In genomic region chr12:57323402-57323801, GRCh38 we compare ENCODE assay signal across 18 cellular contexts.
DNase-seq lines count a peak whose midpoint lies in the region; ATAC-seq, FAIRE-seq and TF ChIP-seq lines count a peak whose summit lies in the region.
"Had no signal": no experiment of that assay in that cellular context is flagged by ENCODE, and none has a peak within 500 bp of the region (broad histone marks: within the 10 kb centered on the region; RNA-seq: fewer than 3 reads in every experiment).

No MANE protein-coding gene starts in this region.

- H3K4me2 ChIP-seq in hepatocyte: no peak overlapping the region
- H3K4me2 ChIP-seq in GM23338: no peak overlapping the region

- H3K27ac ChIP-seq in SK-N-MC: 0 out of 2 replicates have a peak overlapping the region, but pooled peaks have one; percentile 11
- peak overlapping the region; percentile 13 to 55 for H3K27ac ChIP-seq in prostate gland
- no peak overlapping the region for H3K27ac ChIP-seq in hepatocyte
- no peak overlapping the region for H3K27ac ChIP-seq in GM23338 (ENCODE audit: low read depth)
- H3K27ac ChIP-seq: GM23248 had no signal

- in situ Hi-C loops in G401 (cut with HindIII; ENCODE audit: low sequenced_read_pairs): no loop called here

- no peak overlapping the region for H2AFZ ChIP-seq in hepatocyte
- no peak overlapping the region for H2AFZ ChIP-seq in GM23338
- H2AFZ ChIP-seq: GM23248 had no signal

- H3K4me1 ChIP-seq in prostate gland (replicated peaks) (no peaks in the 10 kb centered on the region), hepatocyte (ENCODE audit: insufficient read depth) (peaks cover 4% of the 10 kb centered on the region), GM23338 (ENCODE audit: insufficient read depth) (no peaks in the 10 kb centered on the region)

- TF ChIP-seq POLR2A in prostate gland (IDR thresholded peaks at IDR 0.05): no peak

- no peak for TF ChIP-seq CTCF in prostate gland (IDR thresholded peaks at IDR 0.05)
- no peak for TF ChIP-seq CTCF in D721Med (IDR thresholded peaks at IDR 0.05; ENCODE audit: insufficient read depth, missing control alignments)
- TF ChIP-seq CTCF in hepatocyte (IDR thresholded peaks at IDR 0.05; ENCODE audit: poor library complexity): no peak
- no peak for TF ChIP-seq CTCF in GM23338 (conservative IDR thresholded peaks at IDR 0.05; ENCODE audit: low read depth in 2 of 2)

- no peak for ATAC-seq in GM23338

- H3K9me2 ChIP-seq in hepatocyte (replicated peaks; ENCODE audit: insufficient read depth) (no peaks in the 10 kb centered on the region), GM23338 (ENCODE audit: insufficient read depth) (no peaks in the 10 kb centered on the region)

- H3K79me2 ChIP-seq in hepatocyte (peaks cover 3% of the 10 kb centered on the region), GM23338 (replicated peaks; ENCODE audit: insufficient read depth) (no peaks in the 10 kb centered on the region)

- intact Hi-C loops in prostate gland (cut with DNase I): no loop called here

- H3K27me3 ChIP-seq in prostate gland (replicated peaks; ENCODE audit: insufficient read depth) (no peaks in the 10 kb centered on the region), hepatocyte (no peaks in the 10 kb centered on the region), GM23338 (ENCODE audit: insufficient read depth) (no peaks in the 10 kb centered on the region)

- no peaks in the 10 kb centered on the region for H3F3A ChIP-seq in GM23338 (replicated peaks; ENCODE audit: low read depth)

- FAIRE-seq in D721Med (lab: Jason Lieb, UNC): no peak
- FAIRE-seq: GM12892, GM19239 had no signal

- H3K27ac Mint-ChIP-seq in GM23338: no peak overlapping the region
- H3K27ac Mint-ChIP-seq: H9 had no signal

- no peaks in the 10 kb centered on the region for H3K9me3 ChIP-seq in SK-N-MC (ENCODE audit: low read depth, low read length)
- no peaks in the 10 kb centered on the region for H3K9me3 ChIP-seq in prostate gland
- H3K9me3 ChIP-seq in hepatocyte (ENCODE audit: low read depth): no peaks in the 10 kb centered on the region

- H3K4me3 ChIP-seq in SK-N-MC: no peak overlapping the region
- no peak overlapping the region for H3K4me3 ChIP-seq in prostate gland
- no peak overlapping the region for H3K4me3 ChIP-seq in hepatocyte
- H3K4me3 ChIP-seq in GM23338: no peak overlapping the region
- H3K4me3 ChIP-seq: GM23248 had no signal

- H3K9ac ChIP-seq in SK-N-MC (ENCODE audit: insufficient read length): no peak overlapping the region
- H3K9ac ChIP-seq: GM23248 had no signal

- no peaks in the 10 kb centered on the region for H3K4me1 Mint-ChIP-seq in GM23338

- peak; percentile 33 for DNase-seq in G401 (ENCODE audit: low spot score)
- no peak for DNase-seq in SK-N-MC (ENCODE audit: low read depth, low spot score)
- DNase-seq in cerebellar cortex (ENCODE audit: low spot score): peak; percentile 26
- DNase-seq in prostate gland (ENCODE audit: low spot score): peak; percentile 29
- no peak for DNase-seq in D721Med (ENCODE audit: insufficient read length, low spot score)
- no peak for DNase-seq in hepatocyte (ENCODE audit: low spot score)
- DNase-seq in NCI-H2171 (lab: John Stamatoyannopoulos, UW): no peak
- no peak for DNase-seq in GM23338 (ENCODE audit: low spot score)
- DNase-seq: CD4-positive, CD25-positive, alpha-beta regulatory T cell; DMS79; EL; GDM1; GM23248; H9; IMR-90; KBM-7 had no signal

- no peaks in the 10 kb centered on the region for H3K36me3 ChIP-seq in SK-N-MC (ENCODE audit: insufficient read depth, low read length)
- no peaks in the 10 kb centered on the region for H3K36me3 ChIP-seq in prostate gland
- no peaks in the 10 kb centered on the region for H3K36me3 ChIP-seq in hepatocyte (replicated peaks; ENCODE audit: insufficient read depth, low read depth)
- H3K36me3 ChIP-seq in GM23338 (ENCODE audit: insufficient read depth): no peaks in the 10 kb centered on the region

- H3K4me3 Mint-ChIP-seq in GM23338: no peak overlapping the region
- H3K4me3 Mint-ChIP-seq: CD4-positive, CD25-positive, alpha-beta regulatory T cell; H9 had no signal

- H4K20me1 ChIP-seq in hepatocyte (ENCODE audit: insufficient read depth, poor library complexity, severe bottlenecking): no peaks in the 10 kb centered on the region
- H4K20me1 ChIP-seq in GM23338 (replicated peaks; ENCODE audit: insufficient read depth): no peaks in the 10 kb centered on the region

- H3K9me3 Mint-ChIP-seq in GM23338: no peaks in the 10 kb centered on the region
- H3K9me3 Mint-ChIP-seq: H9 had no signal

- no peaks in the 10 kb centered on the region for H3K36me3 Mint-ChIP-seq in GM23338 (ENCODE audit: low read depth)

- H3K27me3 Mint-ChIP-seq in GM23338 (ENCODE audit: insufficient read depth, low read depth, poor library complexity): peaks cover 9% of the 10 kb centered on the region
- H3K27me3 Mint-ChIP-seq: CD4-positive, CD25-positive, alpha-beta regulatory T cell had no signal

- WGBS in prostate gland: 36% methylated on average over 2 of the region's 2 CpGs
- WGBS in hepatocyte (ENCODE audit: low lambda C conversion rate, missing lambda C conversion rate): 67% methylated on average over 2 of the region's 2 CpGs

TF ChIP-seq in GM23338, 12 proteins besides CTCF, POLR2A, EP300 and RAD21 (continues in another document):
- no peak for TF ChIP-seq REST (IDR thresholded peaks at IDR 0.05; ENCODE audit: unreplicated experiment)
- TF ChIP-seq NANOG (IDR thresholded peaks at IDR 0.05; ENCODE audit: borderline replicate concordance): no peak
- no peak for TF ChIP-seq CREB1 (CRISPR knock-in tag; IDR thresholded peaks at IDR 0.05; ENCODE audit: low read depth)
- TF ChIP-seq JUNB (IDR thresholded peaks at IDR 0.05; ENCODE audit: unreplicated experiment): no peak
- no peak for TF ChIP-seq ZNF331 (CRISPR knock-in tag; IDR thresholded peaks at IDR 0.05; ENCODE audit: low read depth)

Comparison
In these comparisons a context has a peak if more than half of its experiments do, and no peak if none do; other contexts are left out.
1. DNase-seq: peak in G401 (single experiment), cerebellar cortex (single experiment) and prostate gland (single experiment); none in SK-N-MC (single experiment), D721Med (single experiment), hepatocyte (single experiment), NCI-H2171 (single experiment) and GM23338 (single experiment).
2. H3K27ac ChIP-seq: peak in SK-N-MC (single experiment) and prostate gland (2 of 2); none in hepatocyte (single experiment) and GM23338 (single experiment).